ENCODE assay signal across 17 cellular contexts in genomic region chr10:43700306-43700705, GRCh38. TPM values are rescaled to one million over a fixed set of nuclear protein-coding genes. Genes with fewer than 3 reads are reported as not detected.
DNase-seq lines count a peak whose midpoint lies in the region; ATAC-seq and TF ChIP-seq lines count a peak whose summit lies in the region.
"Had no signal": no experiment of that assay in that cellular context is flagged by ENCODE, and none has a peak within 500 bp of the region (broad histone marks: within the 10 kb centered on the region; RNA-seq: fewer than 3 reads in every experiment).

No MANE protein-coding gene starts in this region.

- no peaks in the 10 kb centered on the region for H3F3A ChIP-seq in GM23248 (ENCODE audit: insufficient read depth)

- no peaks in the 10 kb centered on the region for H4K20me1 ChIP-seq in GM23248 (ENCODE audit: insufficient read depth)
- H4K20me1 ChIP-seq: BLaER1 had no signal

- no peaks in the 10 kb centered on the region for H3K9me3 Mint-ChIP-seq in neural crest cell
- H3K9me3 Mint-ChIP-seq in T-cell = no peaks in the 10 kb centered on the region
- H3K9me3 Mint-ChIP-seq: CD8-positive, alpha-beta T cell had no signal

- POLR2A ChIA-PET in T-cell (lab: Charles Lee) = no interaction called here

- no peak overlapping the region for H2AFZ ChIP-seq in GM23248

- H3K36me3 ChIP-seq in GM23248 (ENCODE audit: low read depth) (no peaks in the 10 kb centered on the region), suprapubic skin (no peaks in the 10 kb centered on the region)
- H3K36me3 ChIP-seq: BLaER1 had no signal

- H3K36me3 Mint-ChIP-seq in neural crest cell (ENCODE audit: low read depth) (no peaks in the 10 kb centered on the region), T-cell (no peaks in the 10 kb centered on the region)
- H3K36me3 Mint-ChIP-seq: CD8-positive, alpha-beta T cell had no signal

- H3K27me3 ChIP-seq in GM23248 (replicated peaks; ENCODE audit: insufficient read depth) (no peaks in the 10 kb centered on the region), suprapubic skin (peaks cover 3% of the 10 kb centered on the region)
- H3K27me3 ChIP-seq: BLaER1 had no signal

- H3K4me1 Mint-ChIP-seq in neural crest cell (peaks cover 8% of the 10 kb centered on the region), T-cell (no peaks in the 10 kb centered on the region)

- no peak overlapping the region for H3K27ac ChIP-seq in GM23248
- H3K27ac ChIP-seq in suprapubic skin = no peak overlapping the region
- H3K27ac ChIP-seq: BLaER1 had no signal

- TF ChIP-seq CTCF in cardiac fibroblast (IDR thresholded peaks at IDR 0.05; ENCODE audit: low read depth, low read length) (no peak), neural crest cell (conservative IDR thresholded peaks at IDR 0.05) (no peak), suprapubic skin (IDR thresholded peaks at IDR 0.05) (no peak)

- no peak for ATAC-seq in T-cell (replicated peaks in 1 of 4)
- ATAC-seq: CD8-positive, alpha-beta T cell; GM12878 had no signal

- H3K79me2 ChIP-seq in GM23248 (ENCODE audit: insufficient read depth) = no peaks in the 10 kb centered on the region

- no peak overlapping the region for H3K9ac ChIP-seq in GM23248
- H3K9ac ChIP-seq: BLaER1 had no signal

- no peak overlapping the region for H3K4me3 ChIP-seq in GM23248
- no peak overlapping the region for H3K4me3 ChIP-seq in cardiac fibroblast (replicated peaks in 1 of 2; ENCODE audit: low read depth in 2 of 2, low read length in 2 of 2)
- H3K4me3 ChIP-seq in suprapubic skin = no peak overlapping the region
- H3K4me3 ChIP-seq: BLaER1, GM12878 had no signal

- WGBS in GM23248 (ENCODE audit: low coverage in 1 of 2, low lambda C conversion rate in 2 of 2, missing lambda C conversion rate in 2 of 2), 2 experiments = 56 to 60% methylated on average over 4 of the region's 4 CpGs
- 67% methylated on average over 4 of the region's 4 CpGs for WGBS in suprapubic skin

- H3K9me3 ChIP-seq in GM23248 (ENCODE audit: low read depth) (no peaks in the 10 kb centered on the region), suprapubic skin (no peaks in the 10 kb centered on the region)
- H3K9me3 ChIP-seq: BLaER1 had no signal

- H3K4me3 Mint-ChIP-seq in neural crest cell (no peak overlapping the region), T-cell (no peak overlapping the region)
- H3K4me3 Mint-ChIP-seq: CD8-positive, alpha-beta T cell had no signal

- CTCF ChIA-PET in T-cell (lab: Charles Lee) = interaction anchor here in 1 of 2 donors (1.3 kb wide), 1 partner anchor 29 kb away, joined by 3 read pairs; no protein-coding TSS in a partner anchor

- in situ Hi-C loops in GM23248 (cut with MboI) = no loop called here

- H3K27me3 Mint-ChIP-seq in neural crest cell (ENCODE audit: low read depth) = no peaks in the 10 kb centered on the region
- no peaks in the 10 kb centered on the region for H3K27me3 Mint-ChIP-seq in T-cell

- H3K27ac Mint-ChIP-seq in neural crest cell (ENCODE audit: unreplicated experiment) (peak overlapping the region; percentile 79), T-cell (no peak overlapping the region)
- H3K27ac Mint-ChIP-seq: CD8-positive, alpha-beta T cell had no signal

- DNase-seq in GM23248 = peak; percentile 62
- DNase-seq in cardiac fibroblast (ENCODE audit: low read depth in 2 of 2) = peak; percentile 42 to 50
- DNase-seq in neural crest cell (ENCODE audit: low read depth, low spot score) = no peak
- DNase-seq in T-cell = no peak
- DNase-seq in KG1 (lab: John Stamatoyannopoulos, UW) = no peak
- no peak for DNase-seq in suprapubic skin (ENCODE audit: low spot score in 2 of 2)
- DNase-seq in putamen (ENCODE audit: low spot score) = no peak
- DNase-seq: CD8-positive, alpha-beta T cell; DMS79; HCEC 1CT; KBM-7; NCI-H1092; NCI-H146; NCI-H2081 treated with DMSO at 0.1 percent for 48 hours; NCI-H524 had no signal

- H3K4me2 ChIP-seq in GM23248 (ENCODE audit: unreplicated experiment) = peak overlapping the region; percentile 40
- H3K4me2 ChIP-seq: BLaER1 had no signal

- no peak for TF ChIP-seq EP300 in suprapubic skin (IDR thresholded peaks at IDR 0.05)

- no peaks in the 10 kb centered on the region for H3K9me2 ChIP-seq in GM23248 (ENCODE audit: insufficient read depth)

- no peak for TF ChIP-seq POLR2A in suprapubic skin (IDR thresholded peaks at IDR 0.05)

- H3K4me1 ChIP-seq in GM23248 (ENCODE audit: insufficient read depth) (peaks cover 7% of the 10 kb centered on the region), suprapubic skin (no peaks in the 10 kb centered on the region)

RNA-seq across cellular contexts. Expression of gene ZNF32, which starts 51.6 kb away (rescaled TPM):
- 24.6 and 32.1 TPM in 2 replicates for total RNA-seq in GM23248 (2014; rRNA removed; shearing (Covaris generic))
- 39.7 and 42.1 TPM in 2 replicates for polyA plus RNA-seq in GM23248 (2016; fragmentation: Nextera tagmentation; extraction: Ambion mirVana)
- 37.7 and 39.9 TPM in 2 replicates for total RNA-seq in neural crest cell
- 10 to 100 TPM; 25.3 to 38.2 (median 34.8) TPM for total RNA-seq in T-cell
- total RNA-seq in suprapubic skin = 10 to 100 TPM; 24.9 to 45.4 (median 36.8) TPM

Comparison
In these comparisons a context has a peak if more than half of its experiments do, and no peak if none do; other contexts are left out.
1. DNase-seq: peak in GM23248 (single experiment) and cardiac fibroblast (2 of 2); none in neural crest cell (single experiment), T-cell (0 of 34), KG1 (single experiment), suprapubic skin (0 of 2) and putamen (single experiment).